8 cellular contexts compared by ENCODE assay signal in genomic region chr16:9047689-9048301, GRCh38. TPM values are rescaled to one million over a fixed set of nuclear protein-coding genes. Genes with fewer than 3 reads are reported as not detected.
DNase-seq lines count a peak whose midpoint lies in the region; ATAC-seq and TF ChIP-seq lines count a peak whose summit lies in the region.

No MANE protein-coding gene starts in this region.

- no peak for TF ChIP-seq CTCF in HCT116 (IDR thresholded peaks at IDR 0.05 in 2 of 3, conservative IDR thresholded peaks at IDR 0.05 in 1 of 3; ENCODE audit: borderline replicate concordance in 1 of 3, insufficient read depth in 1 of 3, low read depth in 2 of 3, low read length in 2 of 3)

- RAD21 ChIA-PET in HCT116 (lab: Charles Lee; ENCODE audit: low non-redundant PET in 1 of 2, low total read pairs in 2 of 2, uncharacterized antibody in 2 of 2, unreplicated experiment in 2 of 2), result interaction anchor here (0.6 to 1.3 kb wide), 3 partner anchors 9 to 43 kb away, joined by 3 to 4 read pairs (median 3); partner anchors contain the start of gene HAPSTR1 (in 1 of the 2)

- H4K20me1 ChIP-seq in HCT116 (ENCODE audit: insufficient read depth), result no peaks in the 10 kb centered on the region

- ATAC-seq in HCT116, result peak; percentile 92

- H3K9ac ChIP-seq in ES-I3 (ENCODE audit: low read depth, low read length) (peak overlapping the region; percentile 2; the same call in 1 of the 2 replicates), HCT116 (ENCODE audit: low read length) (peak overlapping the region; percentile 58)

- BruUV-seq in HCT116 (replicated peaks; lab: Mats Ljungman, UMichigan), result no TSS peak

- TF ChIP-seq RAD21 in HCT116 (IDR thresholded peaks at IDR 0.05; ENCODE audit: low read depth), result peak; percentile 37; the same call in 1 of the 2 replicates

- POLR2A ChIA-PET in HCT116 (lab: Charles Lee), result interaction anchor here (1.0 to 2.0 kb wide), 7 partner anchors 20 to 49 kb away, joined by 3 to 19 read pairs (median 9); partner anchors contain the start of gene HAPSTR1
- POLR2A ChIA-PET in activated CD4-positive, alpha-beta T cell treated with anti-CD3 and anti-CD28 coated beads, Interleukin-2, amount 10 ng/mL, durations not matched to agents 7 days and 5 days (lab: Charles Lee), result no interaction called here

- intact Hi-C loops in HCT116 (cut with micrococcal nuclease), result no loop called here

- H3K9me3 ChIP-seq in ES-I3 (ENCODE audit: control insufficient read depth, insufficient read depth, low read length) (peaks cover 5% of the 10 kb centered on the region; the same call in 1 of the 2 replicates), HCT116 (ENCODE audit: control insufficient read depth in 1 of 2, insufficient read depth in 1 of 2, low read depth in 1 of 2, low read length in 2 of 2) (no peaks in the 10 kb centered on the region), ectodermal cell (ENCODE audit: control insufficient read depth, low read length) (no peaks in the 10 kb centered on the region)

- 50 to 54% methylated on average over 7 of the region's 7 CpGs for WGBS in ectodermal cell, 2 experiments

- no peaks in the 10 kb centered on the region for H3K27me3 Mint-ChIP-seq in activated CD4-positive, alpha-beta T cell treated with anti-CD3 and anti-CD28 coated beads, Interleukin-2, amount 10 ng/mL, durations not matched to agents 7 days and 5 days

- H2AFZ ChIP-seq in HCT116 (ENCODE audit: low read depth, low read length, poor library complexity, severe bottlenecking), result no peak overlapping the region

- H3K4me3 ChIP-seq in HCT116 (replicated peaks in 1 of 2; ENCODE audit: low read depth in 1 of 2, low read length in 2 of 2), result peak overlapping the region in 1 of 2 experiments; percentile 43; a peak in 2 of 4 replicates
- no peak overlapping the region for H3K4me3 ChIP-seq in ectodermal cell (ENCODE audit: insufficient read depth, low read depth, low read length)

- DNase-seq in HCT116 (ENCODE audit: low read depth, low spot score) (peak; percentile 98), NCI-H146 treated with DMSO at 0.1 percent for 48 hours (lab: John Stamatoyannopoulos, UW; ENCODE audit: unreplicated experiment) (peak; percentile 47), lung microvascular endothelial cell (ENCODE audit: low read depth in 2 of 2) (peak; percentile 95 to 99), 8988T (no peak)
- peak; percentile 49 for DNase-seq in activated CD4-positive, alpha-beta T cell treated with anti-CD3 and anti-CD28 coated beads, Interleukin-2, amount 10 ng/mL, durations not matched to agents 7 days and 5 days
- DNase-seq in stimulated activated CD8-positive, alpha-beta memory T cell treated with anti-CD3 and anti-CD28 coated beads, Interleukin-12 subunit alpha, Interleukin-12 subunit beta, amount 100 ng/mL, for 4 hours (ENCODE audit: low read depth), result peak; percentile 27

- no peaks in the 10 kb centered on the region for H3K27me3 ChIP-seq in HCT116 (ENCODE audit: insufficient read depth, low read length)
- H3K27me3 ChIP-seq in ectodermal cell (ENCODE audit: control insufficient read depth, insufficient read depth, low read length, poor library complexity, severe bottlenecking), result no peaks in the 10 kb centered on the region

- H3K4me1 ChIP-seq in ES-I3 (ENCODE audit: insufficient read depth, low read length) (peaks cover 14% of the 10 kb centered on the region), HCT116 (ENCODE audit: control insufficient read depth in 1 of 2, insufficient read depth in 2 of 2, low read length in 2 of 2) (peaks cover 41 to 48% of the 10 kb centered on the region in 2 experiments), ectodermal cell (ENCODE audit: control insufficient read depth, insufficient read depth, low read length) (peaks cover 5% of the 10 kb centered on the region)

- H3K4me3 Mint-ChIP-seq in activated CD4-positive, alpha-beta T cell treated with anti-CD3 and anti-CD28 coated beads, Interleukin-2, amount 10 ng/mL, durations not matched to agents 7 days and 5 days, result no peak overlapping the region

- CTCF ChIA-PET in HCT116 (lab: Charles Lee), result interaction anchor here (1.2 to 1.5 kb wide), 3 partner anchors 14 to 111 kb away, joined by 3 to 8 read pairs (median 6); no protein-coding TSS in a partner anchor
- CTCF ChIA-PET in activated CD4-positive, alpha-beta T cell treated with anti-CD3 and anti-CD28 coated beads, Interleukin-2, amount 10 ng/mL, durations not matched to agents 7 days and 5 days (lab: Charles Lee), result interaction anchor here (0.6 to 1.5 kb wide), 5 partner anchors 32 to 91 kb away, joined by 3 to 8 read pairs (median 4); no protein-coding TSS in a partner anchor

- H3K4me1 Mint-ChIP-seq in activated CD4-positive, alpha-beta T cell treated with anti-CD3 and anti-CD28 coated beads, Interleukin-2, amount 10 ng/mL, durations not matched to agents 7 days and 5 days, result peaks cover 19% of the 10 kb centered on the region

- no peak for TF ChIP-seq POLR2A in HCT116 (IDR thresholded peaks at IDR 0.05; ENCODE audit: borderline replicate concordance, extremely low read depth, insufficient read depth, insufficient read length)

- H3K27ac Mint-ChIP-seq in activated CD4-positive, alpha-beta T cell treated with anti-CD3 and anti-CD28 coated beads, Interleukin-2, amount 10 ng/mL, durations not matched to agents 7 days and 5 days, result no peak overlapping the region

- no peaks in the 10 kb centered on the region for H3K79me2 ChIP-seq in HCT116 (ENCODE audit: insufficient read depth, low read length)

- no peaks in the 10 kb centered on the region for H3K36me3 Mint-ChIP-seq in activated CD4-positive, alpha-beta T cell treated with anti-CD3 and anti-CD28 coated beads, Interleukin-2, amount 10 ng/mL, durations not matched to agents 7 days and 5 days (ENCODE audit: low read depth)

- peaks cover 5% of the 10 kb centered on the region for H3K9me3 Mint-ChIP-seq in activated CD4-positive, alpha-beta T cell treated with anti-CD3 and anti-CD28 coated beads, Interleukin-2, amount 10 ng/mL, durations not matched to agents 7 days and 5 days

- peak overlapping the region; percentile 83 for H3K27ac ChIP-seq in HCT116 (ENCODE audit: low read depth, low read length)
- H3K27ac ChIP-seq in ectodermal cell (ENCODE audit: insufficient read depth, low read depth, low read length, poor library complexity, severe bottlenecking), result peak overlapping the region; percentile 63

- H3K9me2 ChIP-seq in HCT116 (ENCODE audit: insufficient read depth), result no peaks in the 10 kb centered on the region

- peak overlapping the region; percentile 79 for H3K4me2 ChIP-seq in HCT116 (ENCODE audit: low read length)

- H3K36me3 ChIP-seq in ES-I3 (ENCODE audit: insufficient read depth, low read length) (no peaks in the 10 kb centered on the region), HCT116 (ENCODE audit: control insufficient read depth in 1 of 2, insufficient read depth in 2 of 2, low read length in 2 of 2) (no peaks in the 10 kb centered on the region), ectodermal cell (ENCODE audit: control insufficient read depth, insufficient read depth, low read length) (no peaks in the 10 kb centered on the region)

TF ChIP-seq in HCT116, 20 proteins besides CTCF, POLR2A, EP300 and RAD21 (continues in another document):
- peak; percentile 74 for TF ChIP-seq MAX (IDR thresholded peaks at IDR 0.05)
- TF ChIP-seq FOSL1 (IDR thresholded peaks at IDR 0.05; ENCODE audit: low read depth), result peak; percentile 100
- TF ChIP-seq SP1 (IDR thresholded peaks at IDR 0.05; ENCODE audit: low read depth), result peak; percentile 98
- peak; percentile 81 for TF ChIP-seq CEBPB (IDR thresholded peaks at IDR 0.05; ENCODE audit: low read depth)
- peak; percentile 90 for TF ChIP-seq SRF (IDR thresholded peaks at IDR 0.05; ENCODE audit: low read depth)
- peak; percentile 87 for TF ChIP-seq EGR1 (IDR thresholded peaks at IDR 0.05; ENCODE audit: low read depth)
- TF ChIP-seq ELF1 (IDR thresholded peaks at IDR 0.05; ENCODE audit: borderline replicate concordance, low read depth), result no peak; the same call in 1 of the 2 replicates
- no peak for TF ChIP-seq REST (IDR thresholded peaks at IDR 0.05; ENCODE audit: low read depth)
- peak; percentile 100 for TF ChIP-seq JUND (IDR thresholded peaks at IDR 0.05)
- TF ChIP-seq SIN3A (IDR thresholded peaks at IDR 0.05; ENCODE audit: low read depth), result peak; percentile 94
- TF ChIP-seq ZNF274 (IDR thresholded peaks at IDR 0.05; ENCODE audit: low read depth, low read length), result no peak
- TF ChIP-seq POLR2AphosphoS5 (IDR thresholded peaks at IDR 0.05; ENCODE audit: low read depth, low read length), result peak; percentile 68

RNA-seq across cellular contexts. Expression of gene HAPSTR1, which starts 43.6 kb away (rescaled TPM):
- total RNA-seq in HCT116 (2021; ENCODE audit: unreplicated experiment) (54.9 TPM), lung microvascular endothelial cell (41.6 and 56.2 TPM in 2 replicates)
- polyA plus RNA-seq in HCT116 (2012), result 17.2 and 22.8 TPM in 2 replicates
- 10 to 100 TPM; 55.0 to 55.6 TPM for total RNA-seq in activated CD4-positive, alpha-beta T cell treated with anti-CD3 and anti-CD28 coated beads, Interleukin-2, amount 10 ng/mL, durations not matched to agents 7 days and 5 days
- 54.5 TPM for polyA plus RNA-seq in ectodermal cell (2013, experiment 1 of 4)
- polyA plus RNA-seq in ectodermal cell (2013, experiment 2 of 4), result 63.8 TPM
- 32.6 TPM for polyA plus RNA-seq in ectodermal cell (2013, experiment 3 of 4)
- polyA plus RNA-seq in ectodermal cell (2013, experiment 4 of 4), result 37.2 TPM
